ENCODE assay signal across 13 cellular contexts in genomic region chr17:29977836-29978235, GRCh38. TPM values are rescaled to one million over a fixed set of nuclear protein-coding genes. Genes with fewer than 3 reads are reported as not detected.
DNase-seq lines count a peak whose midpoint lies in the region; FAIRE-seq and TF ChIP-seq lines count a peak whose summit lies in the region.
"Had no signal": no experiment of that assay in that cellular context is flagged by ENCODE, and none has a peak within 500 bp of the region (broad histone marks: within the 10 kb centered on the region; RNA-seq: fewer than 3 reads in every experiment).

No MANE protein-coding gene starts in this region.

- intact Hi-C loops in Calu3 (cut with micrococcal nuclease; ENCODE audit: unreplicated experiment) (no loop called here), transverse colon (cut with DNase I; ENCODE audit: low total_unique reads) (no loop called here)

- no peak for TF ChIP-seq EP300 in transverse colon (IDR thresholded peaks at IDR 0.05; ENCODE audit: low read depth)

- TF ChIP-seq POLR2A in transverse colon (IDR thresholded peaks at IDR 0.05), result no peak

- peak; percentile 76 for FAIRE-seq in islet of Langerhans (lab: Jason Lieb, UNC)
- FAIRE-seq: keratinocyte had no signal

- no peak overlapping the region for H3K27ac Mint-ChIP-seq in Calu3 (ENCODE audit: unreplicated experiment)

- H3K36me3 Mint-ChIP-seq in Calu3 (ENCODE audit: insufficient read depth, unreplicated experiment), result no peaks in the 10 kb centered on the region

- no peaks in the 10 kb centered on the region for H3K36me3 ChIP-seq in transverse colon
- H3K36me3 ChIP-seq: gastroesophageal sphincter had no signal

- DNase-seq in AG09319 (ENCODE audit: extremely low read depth, low read depth), result peak; percentile 4
- peak; percentile 23 for DNase-seq in HCEC 1CT
- peak; percentile 87 for DNase-seq in amniotic epithelial cell (ENCODE audit: low read depth)
- no peak for DNase-seq in NCI-H1092 (lab: John Stamatoyannopoulos, UW)
- DNase-seq in Calu3, result no peak
- no peak for DNase-seq in transverse colon
- DNase-seq in UCSD-AML1 (lab: John Stamatoyannopoulos, UW; ENCODE audit: unreplicated experiment), result no peak
- DNase-seq: effector CD8-positive, alpha-beta T cell; NCI-H510A; posterior cingulate gyrus had no signal

- no peak overlapping the region for H3K4me3 ChIP-seq in transverse colon
- H3K4me3 ChIP-seq: gastroesophageal sphincter had no signal

- no peaks in the 10 kb centered on the region for H3K4me1 Mint-ChIP-seq in Calu3 (ENCODE audit: low read depth, unreplicated experiment)

- no peak overlapping the region for H3K27ac ChIP-seq in transverse colon
- H3K27ac ChIP-seq: gastroesophageal sphincter had no signal

- H3K27me3 ChIP-seq in transverse colon, result no peaks in the 10 kb centered on the region
- H3K27me3 ChIP-seq: gastroesophageal sphincter had no signal

- no peaks in the 10 kb centered on the region for H3K9me3 ChIP-seq in transverse colon
- H3K9me3 ChIP-seq: gastroesophageal sphincter had no signal

- 54 to 55% methylated on average over 1 of the region's 1 CpG for WGBS in transverse colon (ENCODE audit: low coverage in 1 of 2), 2 donors

- in situ Hi-C loops in transverse colon (cut with MboI; ENCODE audit: low pct_ligation_motif_present in 1 of 4, low pct_unique_long_range_greater_than_20kb in 1 of 4, low sequenced_read_pairs in 3 of 4), result no loop called here

- H3K4me1 ChIP-seq in transverse colon, result peaks cover 0 to 10% (median 0%) of the 10 kb centered on the region in 4 donors
- H3K4me1 ChIP-seq: gastroesophageal sphincter had no signal

- H3K9me3 Mint-ChIP-seq in Calu3 (ENCODE audit: low read depth, unreplicated experiment), result no peaks in the 10 kb centered on the region

- peaks cover 15% of the 10 kb centered on the region for H3K27me3 Mint-ChIP-seq in Calu3 (ENCODE audit: unreplicated experiment)

- no peak overlapping the region for H3K4me3 Mint-ChIP-seq in Calu3 (ENCODE audit: low read depth, unreplicated experiment)

- no TSS peak for BruUV-seq in Calu3 (replicated peaks; lab: Mats Ljungman, UMichigan)

- CTCF ChIA-PET in Calu3 (lab: Charles Lee), result no interaction called here

- TF ChIP-seq CTCF in AG09319 (IDR thresholded peaks at IDR 0.05; ENCODE audit: low read depth, low read length) (no peak), Calu3 (IDR thresholded peaks at IDR 0.05; ENCODE audit: unreplicated experiment) (no peak), transverse colon (IDR thresholded peaks at IDR 0.05) (no peak)

RNA-seq across cellular contexts. Expression of gene EFCAB5, which starts 36.4 kb away (rescaled TPM):
- total RNA-seq in Calu3 (2022) (0.17 and 0.50 TPM in 2 replicates), transverse colon (1 to 10 TPM in 3 of 4 donors, under 1 TPM in 1; 1.00 to 3.7 (median 1.9) TPM)

RNA-seq across cellular contexts. Expression of gene SSH2, which starts 47.8 kb away (rescaled TPM):
- total RNA-seq in Calu3 (2022), result 21.9 and 22.9 TPM in 2 replicates
- 10 to 100 TPM; 15.3 to 99.9 (median 46.0) TPM for total RNA-seq in transverse colon

Comparison
In these comparisons a context has a peak if more than half of its experiments do, and no peak if none do; other contexts are left out.
1. DNase-seq: peak in AG09319 (single experiment), HCEC 1CT (single experiment) and amniotic epithelial cell (single experiment); none in NCI-H1092 (single experiment), Calu3 (single experiment), transverse colon (single experiment) and UCSD-AML1 (single experiment).